In the genomic region with DNA sequence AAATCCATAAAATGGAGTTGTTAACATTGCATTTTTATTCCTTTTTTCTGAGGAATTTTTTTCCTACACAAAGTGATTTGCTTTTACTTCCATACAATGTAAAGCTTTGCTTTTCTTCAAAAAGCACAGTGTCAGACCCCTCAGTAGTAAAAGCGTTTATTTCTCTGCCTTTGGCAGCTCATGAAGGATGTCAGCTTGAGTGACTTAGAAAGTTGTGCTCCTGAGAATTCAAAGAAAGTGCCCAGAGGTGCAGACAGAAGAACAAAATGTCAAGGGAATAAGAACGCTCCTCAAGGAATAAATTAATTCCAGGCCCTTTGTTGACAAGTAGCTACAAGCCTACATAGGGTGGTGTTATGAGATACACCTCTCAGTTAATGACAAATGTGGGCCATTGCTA, we compare ENCODE assay signal across 4 cellular contexts.
"Had no signal": no experiment of that assay in that cellular context is flagged by ENCODE, and none has a peak within 500 bp of the region (broad histone marks: within the 10 kb centered on the region; RNA-seq: fewer than 3 reads in every experiment).

No MANE protein-coding gene starts in this region.

- H2AFZ ChIP-seq: GM23338 had no signal

- DNase-seq: H9, HCEC 1CT, IMR-90 had no signal

- H3K4me2 ChIP-seq: GM23338 had no signal

- H3K4me3 ChIP-seq: GM23338 had no signal
